In genomic region chr14:88473791-88474190, GRCh38 we compare ENCODE assay signal across 19 cellular contexts.
DNase-seq lines count a peak whose midpoint lies in the region; ATAC-seq and TF ChIP-seq lines count a peak whose summit lies in the region.
"Had no signal": no experiment of that assay in that cellular context is flagged by ENCODE, and none has a peak within 500 bp of the region (broad histone marks: within the 10 kb centered on the region; RNA-seq: fewer than 3 reads in every experiment).

No MANE protein-coding gene starts in this region.

- no peak overlapping the region for H2BK12ac ChIP-seq in trophoblast cell (ENCODE audit: low read length)

- peak overlapping the region; percentile 59 for H3K4me2 ChIP-seq in hepatocyte
- no peak overlapping the region for H3K4me2 ChIP-seq in trophoblast cell (ENCODE audit: low read length)
- H3K4me2 ChIP-seq: KMS-11 had no signal

- no peak overlapping the region for H2BK120ac ChIP-seq in trophoblast cell (ENCODE audit: insufficient read depth, low read length, poor library complexity)

- TF ChIP-seq CTCF in hepatocyte (IDR thresholded peaks at IDR 0.05; ENCODE audit: poor library complexity): no peak

- H3K14ac ChIP-seq in trophoblast cell (ENCODE audit: low read length): no peak overlapping the region

- peak overlapping the region; percentile 93 for H3K27ac ChIP-seq in hepatocyte
- H3K27ac ChIP-seq in trophoblast cell (ENCODE audit: low read depth, low read length): peak overlapping the region; percentile 72
- H3K27ac ChIP-seq: 22Rv1, KMS-11 had no signal

- no peaks in the 10 kb centered on the region for H3K9me3 ChIP-seq in hepatocyte (ENCODE audit: low read depth)
- peaks cover under 1% of the 10 kb centered on the region for H3K9me3 ChIP-seq in trophoblast cell (ENCODE audit: insufficient read depth, low read depth, low read length)

- H3K9ac ChIP-seq in trophoblast cell (ENCODE audit: low read length): no peak overlapping the region
- H3K9ac ChIP-seq: KMS-11 had no signal

- H2BK5ac ChIP-seq in trophoblast cell (ENCODE audit: low read depth, low read length, poor library complexity): peak overlapping the region; percentile 95

- no peaks in the 10 kb centered on the region for H3K27me3 ChIP-seq in hepatocyte
- H3K27me3 ChIP-seq in trophoblast cell (ENCODE audit: insufficient read depth, low read length): no peaks in the 10 kb centered on the region

- no peaks in the 10 kb centered on the region for H3K9me3 Mint-ChIP-seq in stimulated activated naive B cell treated with anti-CD40 and anti-IgM and Interleukin-4, amounts not matched to agents 10 μg/mL and 1 μg/mL and 100 μg/mL, for 72 hours
- H3K9me3 Mint-ChIP-seq: CD8-positive, alpha-beta T cell had no signal

- H4K8ac ChIP-seq in trophoblast cell (ENCODE audit: low read depth, low read length): no peak overlapping the region

- H2AK5ac ChIP-seq in trophoblast cell (ENCODE audit: low read length): no peak overlapping the region

- H2AFZ ChIP-seq in hepatocyte (no peak overlapping the region), trophoblast cell (ENCODE audit: insufficient read depth, low read length, poor library complexity) (no peak overlapping the region)

- no peak overlapping the region for H3K4me3 ChIP-seq in hepatocyte
- no peak overlapping the region for H3K4me3 ChIP-seq in trophoblast cell (ENCODE audit: low read depth, low read length)

- peak overlapping the region; percentile 86 for H4K91ac ChIP-seq in trophoblast cell (ENCODE audit: low read depth, low read length)

- peaks cover 16% of the 10 kb centered on the region for H3K4me1 ChIP-seq in hepatocyte (ENCODE audit: insufficient read depth)
- H3K4me1 ChIP-seq in trophoblast cell (ENCODE audit: control insufficient read depth in 1 of 2, insufficient read depth in 2 of 2, low read length in 2 of 2): peaks cover 5 to 10% of the 10 kb centered on the region in 2 experiments

- no peaks in the 10 kb centered on the region for H4K20me1 ChIP-seq in hepatocyte (ENCODE audit: insufficient read depth, poor library complexity, severe bottlenecking)

- H3K9me2 ChIP-seq in hepatocyte (replicated peaks; ENCODE audit: insufficient read depth): no peaks in the 10 kb centered on the region

- 20% methylated on average over 1 of the region's 1 CpG for WGBS in hepatocyte (ENCODE audit: low lambda C conversion rate, missing lambda C conversion rate)
- WGBS in trophoblast cell (ENCODE audit: extremely low coverage, insufficient coverage, insufficient read length): no CpG with 5 or more reads among the region's 1 CpG

- no peaks in the 10 kb centered on the region for H3K4me1 Mint-ChIP-seq in stimulated activated naive B cell treated with anti-CD40 and anti-IgM and Interleukin-4, amounts not matched to agents 10 μg/mL and 1 μg/mL and 100 μg/mL, for 72 hours

- no peak overlapping the region for H4K12ac ChIP-seq in trophoblast cell (ENCODE audit: low read depth, low read length)

- no peak overlapping the region for H3K4me3 Mint-ChIP-seq in stimulated activated naive B cell treated with anti-CD40 and anti-IgM and Interleukin-4, amounts not matched to agents 10 μg/mL and 1 μg/mL and 100 μg/mL, for 72 hours
- H3K4me3 Mint-ChIP-seq: CD8-positive, alpha-beta T cell had no signal

- no peaks in the 10 kb centered on the region for H3K36me3 Mint-ChIP-seq in stimulated activated naive B cell treated with anti-CD40 and anti-IgM and Interleukin-4, amounts not matched to agents 10 μg/mL and 1 μg/mL and 100 μg/mL, for 72 hours
- H3K36me3 Mint-ChIP-seq: CD8-positive, alpha-beta T cell had no signal

- peaks cover 9% of the 10 kb centered on the region for H3K79me1 ChIP-seq in trophoblast cell (ENCODE audit: low read length)

- H3K4ac ChIP-seq in trophoblast cell (ENCODE audit: low read depth, low read length): no peak overlapping the region

- no peak overlapping the region for H3K23ac ChIP-seq in trophoblast cell (ENCODE audit: low read length)

- H3K27me3 Mint-ChIP-seq in stimulated activated naive B cell treated with anti-CD40 and anti-IgM and Interleukin-4, amounts not matched to agents 10 μg/mL and 1 μg/mL and 100 μg/mL, for 72 hours: no peaks in the 10 kb centered on the region

- ATAC-seq in GM21529 (IDR thresholded peaks at IDR 0.05; ENCODE audit: unreplicated experiment): no peak
- ATAC-seq in stimulated activated naive B cell treated with anti-CD40 and anti-IgM and Interleukin-4, amounts not matched to agents 10 μg/mL and 1 μg/mL and 100 μg/mL, for 72 hours (replicated peaks): no peak
- ATAC-seq: CD8-positive, alpha-beta T cell had no signal

- peaks cover 12% of the 10 kb centered on the region for H3K79me2 ChIP-seq in hepatocyte
- peaks cover 2% of the 10 kb centered on the region for H3K79me2 ChIP-seq in trophoblast cell (ENCODE audit: control insufficient read depth, insufficient read depth, low read length, poor library complexity)

- DNase-seq in SIG-M5 treated with dmso at 0.1 percent for 504 hours (lab: John Stamatoyannopoulos, UW; ENCODE audit: unreplicated experiment): peak; percentile 44
- no peak for DNase-seq in SIG-M5 (lab: John Stamatoyannopoulos, UW)
- peak; percentile 65 for DNase-seq in hepatocyte (ENCODE audit: low spot score)
- peak; percentile 53 to 90 for DNase-seq in trophoblast cell
- DNase-seq in activated CD8-positive, alpha-beta memory T cell treated with anti-CD3 and anti-CD28 coated beads, Interleukin-2, amount 50 U/mL, for 48 hours: no peak
- DNase-seq in NCI-H2171 treated with DMSO at 0.1 percent for 48 hours (lab: John Stamatoyannopoulos, UW): no peak
- DNase-seq in stimulated activated naive B cell treated with anti-CD40 and anti-IgM and Interleukin-4, amounts not matched to agents 10 μg/mL and 1 μg/mL and 100 μg/mL, for 72 hours: no peak
- DNase-seq: CD8-positive, alpha-beta T cell; DND-41; GF-D8; GOT3; MM.1S; NCI-H1105 treated with DMSO at 0.1 percent for 48 hours; NCI-H187 treated with DMSO at 0.1 percent for 48 hours; NCI-H510A treated with DMSO at 0.1 percent for 48 hours; SHP77 treated with DMSO at 0.1 percent for 48 hours had no signal

- H3K18ac ChIP-seq in trophoblast cell (ENCODE audit: low read length): no peak overlapping the region

- no peak overlapping the region for H3K27ac Mint-ChIP-seq in stimulated activated naive B cell treated with anti-CD40 and anti-IgM and Interleukin-4, amounts not matched to agents 10 μg/mL and 1 μg/mL and 100 μg/mL, for 72 hours
- H3K27ac Mint-ChIP-seq: CD8-positive, alpha-beta T cell had no signal

- no peaks in the 10 kb centered on the region for H3K36me3 ChIP-seq in hepatocyte (replicated peaks; ENCODE audit: insufficient read depth, low read depth)
- peaks cover 19 to 29% of the 10 kb centered on the region in 2 experiments for H3K36me3 ChIP-seq in trophoblast cell (ENCODE audit: control insufficient read depth in 1 of 2, insufficient read depth in 2 of 2, low read length in 2 of 2)

Comparison
In these comparisons a context has a peak if more than half of its experiments do, and no peak if none do; other contexts are left out.
1. DNase-seq: peak in SIG-M5 treated with dmso at 0.1 percent for 504 hours (single experiment), hepatocyte (single experiment) and trophoblast cell (2 of 2); none in SIG-M5 (single experiment), activated CD8-positive, alpha-beta memory T cell treated with anti-CD3 and anti-CD28 coated beads, Interleukin-2, amount 50 U/mL, for 48 hours (single experiment), NCI-H2171 treated with DMSO at 0.1 percent for 48 hours (single experiment) and stimulated activated naive B cell treated with anti-CD40 and anti-IgM and Interleukin-4, amounts not matched to agents 10 μg/mL and 1 μg/mL and 100 μg/mL, for 72 hours (single experiment).